8 cellular contexts compared by ENCODE assay signal in genomic region chr14:39104078-39104801, GRCh38. TPM values are rescaled to one million over a fixed set of nuclear protein-coding genes. Genes with fewer than 3 reads are reported as not detected.
DNase-seq lines count a peak whose midpoint lies in the region; ATAC-seq and TF ChIP-seq lines count a peak whose summit lies in the region.
"Not testable (repeated sequence)": the region's sequence is repeated elsewhere in the genome, so short reads cannot be mapped to it uniquely, and the experiment has no call there.

No MANE protein-coding gene starts in this region.

- peaks cover 16 to 29% of the 10 kb centered on the region in 2 experiments for H3K4me1 Mint-ChIP-seq in H9
- peaks cover 41% of the 10 kb centered on the region for H3K4me1 Mint-ChIP-seq in activated naive CD4-positive, alpha-beta T cell treated with anti-CD3 and anti-CD28 coated beads for 36 hours (ENCODE audit: low read depth)

- H2BK20ac ChIP-seq in H9 (ENCODE audit: low read depth, low read length, poor library complexity, severe bottlenecking), result not testable (repeated sequence)

- not testable (repeated sequence) for H4K91ac ChIP-seq in H9 (ENCODE audit: insufficient read length, low read depth, low read length)

- not testable (repeated sequence) for H4K20me1 ChIP-seq in H9 (ENCODE audit: control insufficient read depth, insufficient read depth, insufficient read length)

- not testable (repeated sequence) for H3K9me3 ChIP-seq in H9 (ENCODE audit: control insufficient read depth, low read depth, low read length); colonic mucosa; heart left ventricle; muscle layer of duodenum (ENCODE audit: control insufficient read depth in 1 of 2, low read length in 2 of 2); skeletal muscle satellite cell (replicated peaks; ENCODE audit: low read length)

- not testable (repeated sequence) for H2BK12ac ChIP-seq in H9 (ENCODE audit: insufficient read length, low read depth, low read length)

- H3K79me1 ChIP-seq in H9 (ENCODE audit: insufficient read depth, low read depth, low read length, poor library complexity, severe bottlenecking), result not testable (repeated sequence)

- peak overlapping the region; percentile 84 for H3K4me3 ChIP-seq in ACC112 (ENCODE audit: low read depth, low read length)
- peak overlapping the region; percentile 93 for H3K4me3 ChIP-seq in colonic mucosa
- peak overlapping the region in 10 of 12 donors; percentile 69 to 99 (median 90) for H3K4me3 ChIP-seq in heart left ventricle
- peak overlapping the region; percentile 89 to 93 for H3K4me3 ChIP-seq in muscle layer of duodenum (ENCODE audit: low read depth in 1 of 2, low read length in 2 of 2)
- peak overlapping the region; percentile 83 for H3K4me3 ChIP-seq in skeletal muscle satellite cell (ENCODE audit: low read length)

- not testable (repeated sequence) for H3K56ac ChIP-seq in H9 (ENCODE audit: insufficient read length, low read depth, low read length)

- H3K4me2 ChIP-seq in H9 (ENCODE audit: insufficient read depth, insufficient read length, low read length) (peak overlapping the region; percentile 78), skeletal muscle satellite cell (ENCODE audit: low read length) (peak overlapping the region; percentile 77)

- H4K8ac ChIP-seq in H9 (replicated peaks; ENCODE audit: insufficient read length, low read depth, low read length), result not testable (repeated sequence)

- peak overlapping the region; percentile 87 for H3K27ac ChIP-seq in ACC112 (ENCODE audit: low read depth, low read length)
- not testable (repeated sequence) for H3K27ac ChIP-seq in H9 (ENCODE audit: insufficient read length, low read depth, low read length)
- peak overlapping the region; percentile 94 for H3K27ac ChIP-seq in RWPE1
- peak overlapping the region; percentile 100 for H3K27ac ChIP-seq in colonic mucosa
- H3K27ac ChIP-seq in heart left ventricle, result peak overlapping the region in 10 of 12 donors; percentile 91 to 99 (median 98)
- peak overlapping the region; percentile 95 for H3K27ac ChIP-seq in muscle layer of duodenum (ENCODE audit: low read length)

- peak overlapping the region; percentile 97 to 98 (median 98); a peak in 6 of 7 replicates for H3K27ac Mint-ChIP-seq in H9
- H3K27ac Mint-ChIP-seq in activated naive CD4-positive, alpha-beta T cell treated with anti-CD3 and anti-CD28 coated beads for 36 hours, result peak overlapping the region; percentile 96

- POLR2A ChIA-PET in RWPE1 (lab: Yijun Ruan, JAX; ENCODE audit: low non-redundant PET), result not testable (repeated sequence)

- not testable (repeated sequence) for H3T11ph ChIP-seq in H9 (ENCODE audit: low read length)

- H3K4ac ChIP-seq in H9 (ENCODE audit: low read depth, low read length), result not testable (repeated sequence)

- H3K36me3 ChIP-seq in ACC112 (ENCODE audit: insufficient read depth, low read length); colonic mucosa; heart left ventricle; muscle layer of duodenum (ENCODE audit: control insufficient read depth in 1 of 2, insufficient read depth in 2 of 2, low read length in 2 of 2); skeletal muscle satellite cell (ENCODE audit: insufficient read depth, low read length): not testable (repeated sequence)

- ATAC-seq in heart left ventricle, result not testable (repeated sequence)

- H2BK120ac ChIP-seq in H9 (ENCODE audit: low read depth, low read length, poor library complexity, severe bottlenecking), result not testable (repeated sequence)

- H2AFZ ChIP-seq in ACC112 (ENCODE audit: low read length, unreplicated experiment), result peak overlapping the region; percentile 77
- H2AFZ ChIP-seq in H9 (ENCODE audit: low read length), result not testable (repeated sequence)

- H3K79me2 ChIP-seq in ACC112 (ENCODE audit: control insufficient read depth, insufficient read depth, low read length, unreplicated experiment), result peaks cover 57% of the 10 kb centered on the region
- H3K79me2 ChIP-seq in H9 (ENCODE audit: insufficient read depth, low read length), result not testable (repeated sequence)

- no CpG with 5 or more reads among the region's 17 CpGs for WGBS in H9 (ENCODE audit: extremely low coverage, insufficient read length, low lambda C conversion rate)
- 86 to 94% (median 90%) methylated on average over 17 of the region's 17 CpGs for WGBS in heart left ventricle, 4 donors

- intact Hi-C loops in activated naive CD4-positive, alpha-beta T cell treated with anti-CD3 and anti-CD28 coated beads for 36 hours (cut with micrococcal nuclease), result loop anchor here (5.0 kb wide), 1 partner anchor 278 kb away; no protein-coding TSS in a partner anchor
- intact Hi-C loops in colonic mucosa (cut with DNase I) (loop anchor here (5.0 kb wide), 1 partner anchor 73 kb away; the partner anchor contains the start of gene PNN), heart left ventricle (cut with DNase I) (loop anchor here in 8 of 10 donors (5.0 to 10.0 kb wide), 8 partner anchors 68 to 328 kb away; partner anchors contain the start of genes TRAPPC6B (in 4 of the 8), PNN (in 3 of the 8) and FBXO33 (in 1 of the 8))

- not testable (repeated sequence) for TF ChIP-seq CTCF in H9 (conservative IDR thresholded peaks at IDR 0.05); RWPE1 (conservative IDR thresholded peaks at IDR 0.05; ENCODE audit: low read depth); colonic mucosa (IDR thresholded peaks at IDR 0.05); heart left ventricle (IDR thresholded peaks at IDR 0.05)

- not testable (repeated sequence) for H3K14ac ChIP-seq in H9 (ENCODE audit: insufficient read depth, low read length)

- H2BK15ac ChIP-seq in H9 (ENCODE audit: low read depth, low read length), result not testable (repeated sequence)

- not testable (repeated sequence) for H2AK5ac ChIP-seq in H9 (ENCODE audit: insufficient read length, low read length)

- H3K9ac ChIP-seq in H9 (ENCODE audit: extremely low read depth, insufficient read length, low read length), result peak overlapping the region; percentile 94
- peak overlapping the region in 1 of 2 donors; percentile 98 for H3K9ac ChIP-seq in colonic mucosa (ENCODE audit: low read depth in 2 of 2, low read length in 2 of 2)
- peak overlapping the region; percentile 94 for H3K9ac ChIP-seq in skeletal muscle satellite cell (ENCODE audit: low read depth, low read length)

- not testable (repeated sequence) for TF ChIP-seq POLR2A in heart left ventricle (IDR thresholded peaks at IDR 0.05)

- CTCF ChIA-PET in RWPE1 (lab: Yijun Ruan, JAX), result not testable (repeated sequence)
- CTCF ChIA-PET in activated naive CD4-positive, alpha-beta T cell treated with anti-CD3 and anti-CD28 coated beads for 36 hours (lab: Charles Lee), result interaction anchor here (1.4 to 2.1 kb wide), 2 partner anchors 127 to 322 kb away, joined by 4 to 9 read pairs; no protein-coding TSS in a partner anchor

- not testable (repeated sequence) for H3K27me3 Mint-ChIP-seq in H9 (ENCODE audit: low read depth); activated naive CD4-positive, alpha-beta T cell treated with anti-CD3 and anti-CD28 coated beads for 36 hours (ENCODE audit: low read depth)

- not testable (repeated sequence) for H3K23me2 ChIP-seq in H9 (ENCODE audit: insufficient read length, low read depth, low read length, poor library complexity, severe bottlenecking)

- not testable (repeated sequence) for H3K27me3 ChIP-seq in ACC112 (ENCODE audit: insufficient read depth, low read length); H9 (ENCODE audit: insufficient read depth, low read length); colonic mucosa; heart left ventricle; muscle layer of duodenum (ENCODE audit: low read depth, low read length); skeletal muscle satellite cell (ENCODE audit: control insufficient read depth, insufficient read depth, low read length)

- H3K4me1 ChIP-seq in ACC112 (ENCODE audit: control insufficient read depth, insufficient read depth, low read length, unreplicated experiment) (peaks cover 15% of the 10 kb centered on the region), heart left ventricle (peaks cover 2 to 44% (median 29%) of the 10 kb centered on the region in 12 donors), muscle layer of duodenum (ENCODE audit: control insufficient read depth in 1 of 2, insufficient read depth in 2 of 2, low read length in 2 of 2) (peaks cover 8 to 31% of the 10 kb centered on the region in 2 donors)
- not testable (repeated sequence) for H3K4me1 ChIP-seq in H9 (ENCODE audit: insufficient read depth, low read length); colonic mucosa; skeletal muscle satellite cell (ENCODE audit: control insufficient read depth, insufficient read depth, low read length)

- H3K36me3 Mint-ChIP-seq in H9 (ENCODE audit: insufficient read depth in 1 of 3, low read depth in 3 of 3); activated naive CD4-positive, alpha-beta T cell treated with anti-CD3 and anti-CD28 coated beads for 36 hours (ENCODE audit: low read depth): not testable (repeated sequence)

- H3K9me3 Mint-ChIP-seq in H9; activated naive CD4-positive, alpha-beta T cell treated with anti-CD3 and anti-CD28 coated beads for 36 hours: not testable (repeated sequence)

- H3K23ac ChIP-seq in H9 (ENCODE audit: insufficient read length, low read depth, low read length), result not testable (repeated sequence)

- not testable (repeated sequence) for H4K5ac ChIP-seq in H9 (ENCODE audit: insufficient read length, low read depth, low read length)

- DNase-seq in H9; RWPE1 (ENCODE audit: low spot score); activated naive CD4-positive, alpha-beta T cell treated with anti-CD3 and anti-CD28 coated beads for 36 hours; colonic mucosa; heart left ventricle: not testable (repeated sequence)

- not testable (repeated sequence) for H2BK5ac ChIP-seq in H9 (ENCODE audit: insufficient read length, low read length)

- peak overlapping the region; percentile 88 to 95 for H3K4me3 Mint-ChIP-seq in H9
- peak overlapping the region; percentile 87 for H3K4me3 Mint-ChIP-seq in activated naive CD4-positive, alpha-beta T cell treated with anti-CD3 and anti-CD28 coated beads for 36 hours

- H3K18ac ChIP-seq in H9 (ENCODE audit: insufficient read length, low read depth, low read length), result not testable (repeated sequence)

RNA-seq across cellular contexts. Expression of gene SEC23A, which starts 1.2 kb away (rescaled TPM):
- total RNA-seq in H9 (2021), result 47.9 and 55.3 TPM in 2 replicates
- 10 to 100 TPM; 40.2 to 48.0 TPM for total RNA-seq in activated naive CD4-positive, alpha-beta T cell treated with anti-CD3 and anti-CD28 coated beads for 36 hours
- total RNA-seq in colonic mucosa, result 100 to 1,000 TPM in 1 of 2 donors, 10 to 100 TPM in 1; 66.6 to 132 TPM
- 100 to 1,000 TPM in 3 of 9 donors, 10 to 100 TPM in 6; 68.1 to 116 (median 89.3) TPM for total RNA-seq in heart left ventricle
- 10 to 100 TPM; 14.1 to 81.0 TPM for polyA plus RNA-seq in heart left ventricle
- 261 and 334 TPM in 2 replicates for total RNA-seq in skeletal muscle satellite cell (2012; rRNA removed)

RNA-seq across cellular contexts. Expression of gene GEMIN2, which starts 9.9 kb away (rescaled TPM):
- total RNA-seq in H9 (2021), result 36.3 and 39.1 TPM in 2 replicates
- total RNA-seq in activated naive CD4-positive, alpha-beta T cell treated with anti-CD3 and anti-CD28 coated beads for 36 hours, result 10 to 100 TPM; 20.7 to 22.7 TPM
- total RNA-seq in colonic mucosa, result 10 to 100 TPM in 1 of 2 donors, 1 to 10 TPM in 1; 8.2 to 13.3 TPM
- 10 to 100 TPM in 2 of 9 donors, 1 to 10 TPM in 7; 6.3 to 17.8 (median 7.4) TPM for total RNA-seq in heart left ventricle
- 10 to 100 TPM in 1 of 2 donors, 1 to 10 TPM in 1; 3.8 to 18.2 TPM for polyA plus RNA-seq in heart left ventricle
- total RNA-seq in skeletal muscle satellite cell (2012; rRNA removed), result 26.6 and 34.9 TPM in 2 replicates
